In the genomic region with DNA sequence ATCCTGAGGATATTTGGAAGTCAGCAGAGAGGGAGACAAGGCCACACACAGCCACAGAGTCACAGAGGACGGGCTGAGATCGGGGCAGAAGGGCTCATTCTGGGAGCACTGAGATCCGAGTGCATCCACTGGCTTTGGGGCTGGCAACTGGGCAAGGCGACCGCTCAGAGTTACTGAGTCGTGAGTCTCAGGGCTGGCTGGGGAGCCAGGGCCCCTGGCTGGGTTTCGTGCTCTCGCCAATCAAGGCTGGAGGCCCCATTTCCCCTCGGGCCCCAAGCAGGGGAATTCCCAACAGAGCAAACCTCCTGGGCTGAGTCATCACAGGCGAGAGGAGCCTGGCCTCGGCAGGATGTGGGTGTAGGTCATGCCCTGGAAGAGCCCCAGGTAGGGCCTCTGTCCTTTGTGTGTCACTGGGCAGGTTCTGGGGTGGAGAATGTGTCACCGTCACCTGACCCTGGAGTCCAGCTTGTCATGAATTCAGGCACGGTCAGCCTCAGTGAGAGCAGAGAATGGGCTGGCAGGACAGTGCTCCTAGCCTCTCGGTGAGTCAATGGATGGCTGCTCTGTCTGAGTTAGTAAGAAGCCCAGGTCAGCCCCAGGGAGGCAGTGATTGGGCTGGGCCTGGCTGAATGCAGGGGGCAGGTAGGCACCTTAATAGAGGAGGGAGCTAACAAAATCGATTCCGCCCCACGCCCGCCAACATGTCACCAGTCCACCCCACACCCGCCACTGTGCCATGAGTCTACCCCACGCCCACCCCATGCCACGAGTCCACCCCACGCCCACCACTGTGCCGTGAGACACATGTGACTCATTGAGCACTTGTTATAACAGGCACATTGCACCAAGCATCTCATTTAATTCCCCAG, we compare ENCODE assay signal across 1 cellular context.
TF ChIP-seq lines count a peak whose summit lies in the region.

No MANE protein-coding gene starts in this region.

TF ChIP-seq in A549, 52 proteins besides CTCF, POLR2A, EP300 and RAD21 (continued from another document):
- TF ChIP-seq, protein P1, sequence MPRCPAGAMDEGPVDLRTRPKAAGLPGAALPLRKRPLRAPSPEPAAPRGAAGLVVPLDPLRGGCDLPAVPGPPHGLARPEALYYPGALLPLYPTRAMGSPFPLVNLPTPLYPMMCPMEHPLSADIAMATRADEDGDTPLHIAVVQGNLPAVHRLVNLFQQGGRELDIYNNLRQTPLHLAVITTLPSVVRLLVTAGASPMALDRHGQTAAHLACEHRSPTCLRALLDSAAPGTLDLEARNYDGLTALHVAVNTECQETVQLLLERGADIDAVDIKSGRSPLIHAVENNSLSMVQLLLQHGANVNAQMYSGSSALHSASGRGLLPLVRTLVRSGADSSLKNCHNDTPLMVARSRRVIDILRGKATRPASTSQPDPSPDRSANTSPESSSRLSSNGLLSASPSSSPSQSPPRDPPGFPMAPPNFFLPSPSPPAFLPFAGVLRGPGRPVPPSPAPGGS (IDR thresholded peaks at IDR 0.05), result peak; percentile 79; the same call in 2 of the 3 replicates
- TF ChIP-seq HEYL (CRISPR knock-in tag; IDR thresholded peaks at IDR 0.05) (no peak), RNF2 (IDR thresholded peaks at IDR 0.05; ENCODE audit: borderline replicate concordance, low read depth) (no peak), TFCP2L1 (CRISPR knock-in tag; IDR thresholded peaks at IDR 0.05) (0 out of 2 replicates have a peak, but pooled peaks have one; percentile 32), POLR2AphosphoS2 (conservative IDR thresholded peaks at IDR 0.05; ENCODE audit: low read length) (no peak), HOXB5 (CRISPR knock-in tag; IDR thresholded peaks at IDR 0.05) (no peak), KDM5A (IDR thresholded peaks at IDR 0.05) (no peak)
- TF ChIP-seq, protein P2, sequence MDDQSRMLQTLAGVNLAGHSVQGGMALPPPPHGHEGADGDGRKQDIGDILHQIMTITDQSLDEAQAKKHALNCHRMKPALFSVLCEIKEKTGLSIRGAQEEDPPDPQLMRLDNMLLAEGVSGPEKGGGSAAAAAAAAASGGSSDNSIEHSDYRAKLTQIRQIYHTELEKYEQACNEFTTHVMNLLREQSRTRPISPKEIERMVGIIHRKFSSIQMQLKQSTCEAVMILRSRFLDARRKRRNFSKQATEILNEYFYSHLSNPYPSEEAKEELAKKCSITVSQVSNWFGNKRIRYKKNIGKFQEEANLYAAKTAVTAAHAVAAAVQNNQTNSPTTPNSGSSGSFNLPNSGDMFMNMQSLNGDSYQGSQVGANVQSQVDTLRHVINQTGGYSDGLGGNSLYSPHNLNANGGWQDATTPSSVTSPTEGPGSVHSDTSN (IDR thresholded peaks at IDR 0.05), result no peak
TF ChIP-seq in A549: peak in this region for 11.
